ENCODE assay signal across 9 cellular contexts in the genomic region with DNA sequence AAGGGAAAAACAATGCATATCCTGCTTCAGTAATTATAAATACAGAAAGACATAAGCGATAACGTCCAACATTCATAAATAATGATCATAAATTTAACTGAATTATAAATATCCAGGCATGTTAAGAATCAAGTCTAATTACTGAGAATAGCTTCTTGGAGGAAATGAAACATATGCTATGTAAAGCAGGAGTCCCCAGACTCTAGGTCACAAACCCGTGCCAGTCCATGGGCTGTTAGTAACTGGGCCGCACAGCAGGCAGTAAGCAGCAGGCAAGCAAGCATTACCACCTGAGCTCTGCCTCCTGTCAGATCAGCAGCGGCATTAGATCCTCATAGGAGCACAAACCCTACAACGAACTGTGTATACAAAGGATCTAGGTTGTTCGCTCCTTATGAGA. TPM values are rescaled to one million over a fixed set of nuclear protein-coding genes. Genes with fewer than 3 reads are reported as not detected.
A peak's percentile ranks its signal among the peaks of the same experiment; 100 is the strongest.
DNase-seq lines count a peak whose midpoint lies in the region; ATAC-seq and TF ChIP-seq lines count a peak whose summit lies in the region.
"Had no signal": no experiment of that assay in that cellular context is flagged by ENCODE, and none has a peak within 500 bp of the region (broad histone marks: within the 10 kb centered on the region; RNA-seq: fewer than 3 reads in every experiment).

No MANE protein-coding gene starts in this region.

- H3F3A ChIP-seq in SK-N-SH (replicated peaks; ENCODE audit: insufficient read depth) (no peaks in the 10 kb centered on the region), GM23248 (ENCODE audit: insufficient read depth) (0 out of 2 replicates have a peak, but pooled peaks cover 5% of the 10 kb centered on the region)

- POLR2A ChIA-PET in SK-N-SH (lab: Yijun Ruan, JAX): interaction anchor here (0.7 kb wide), 1 partner anchor 269 kb away, joined by 5 read pairs; no protein-coding TSS in a partner anchor

- peak overlapping the region in 4 of 7 donors; percentile 41 to 71 (median 60) for H3K27ac Mint-ChIP-seq in CD14-positive monocyte

- H3K36me3 ChIP-seq in SK-N-SH (replicated peaks in 1 of 2; ENCODE audit: control insufficient read depth in 1 of 2, insufficient read depth in 2 of 2, low read length in 1 of 2) (peaks cover 0 to 11% of the 10 kb centered on the region in 2 experiments), mammary epithelial cell (ENCODE audit: insufficient read depth, low read length) (peaks cover 2% of the 10 kb centered on the region), GM23248 (ENCODE audit: low read depth) (no peaks in the 10 kb centered on the region; the same call in 1 of the 2 replicates)

- no peaks in the 10 kb centered on the region for H3K27me3 ChIP-seq in SK-N-SH (ENCODE audit: insufficient read depth)
- no peaks in the 10 kb centered on the region for H3K27me3 ChIP-seq in mammary epithelial cell (ENCODE audit: insufficient read depth, low read length)
- no peaks in the 10 kb centered on the region for H3K27me3 ChIP-seq in GM23248 (replicated peaks; ENCODE audit: insufficient read depth)
- H3K27me3 ChIP-seq: SJCRH30 had no signal

- peak; percentile 83 for ATAC-seq in HG02885 (IDR thresholded peaks at IDR 0.05; ENCODE audit: poor library complexity, unreplicated experiment)

- H3K9ac ChIP-seq in SK-N-SH: no peak overlapping the region
- no peak overlapping the region for H3K9ac ChIP-seq in mammary epithelial cell (ENCODE audit: insufficient read depth, low read length)
- no peak overlapping the region for H3K9ac ChIP-seq in GM23248

- WGBS in SK-N-SH (ENCODE audit: low lambda C conversion rate): 81% methylated on average over 7 of the region's 7 CpGs
- WGBS in mammary epithelial cell (ENCODE audit: low coverage, missing lambda C conversion rate): 99% methylated on average over 7 of the region's 7 CpGs
- WGBS in GM23248 (ENCODE audit: low coverage in 1 of 2, low lambda C conversion rate in 2 of 2, missing lambda C conversion rate in 2 of 2), 2 experiments: 70% methylated on average over 7 of the region's 7 CpGs

- peaks cover 16% of the 10 kb centered on the region; the same call in 1 of the 2 replicates for H3K79me2 ChIP-seq in SK-N-SH (ENCODE audit: insufficient read depth)
- peaks cover 57% of the 10 kb centered on the region for H3K79me2 ChIP-seq in mammary epithelial cell (ENCODE audit: insufficient read depth, low read length)
- peaks cover 69% of the 10 kb centered on the region for H3K79me2 ChIP-seq in GM23248 (ENCODE audit: insufficient read depth)

- peaks cover 36% of the 10 kb centered on the region for H3K4me1 Mint-ChIP-seq in CD14-positive monocyte

- intact Hi-C loops in CD14-positive monocyte (cut with micrococcal nuclease): no loop called here
- intact Hi-C loops in mammary epithelial cell (cut with micrococcal nuclease): no loop called here

- H3K9me3 ChIP-seq in SK-N-SH: no peaks in the 10 kb centered on the region
- no peaks in the 10 kb centered on the region for H3K9me3 ChIP-seq in mammary epithelial cell (replicated peaks; ENCODE audit: insufficient read depth, low read length)
- no peaks in the 10 kb centered on the region for H3K9me3 ChIP-seq in GM23248 (ENCODE audit: low read depth)

- H3K9me3 Mint-ChIP-seq in CD14-positive monocyte: peaks cover 0 to 4% (median 0%) of the 10 kb centered on the region in 7 donors

- H3K36me3 Mint-ChIP-seq in CD14-positive monocyte: peaks cover 24% of the 10 kb centered on the region in 2 donors

- H3K4me1 ChIP-seq in SK-N-SH (ENCODE audit: control insufficient read depth in 1 of 2, insufficient read depth in 2 of 2, low read depth in 1 of 2, low read length in 1 of 2) (peaks cover 0 to 5% of the 10 kb centered on the region in 2 experiments; a peak in 3 of 4 replicates), mammary epithelial cell (ENCODE audit: insufficient read depth, low read length) (peaks cover 12% of the 10 kb centered on the region), GM23248 (ENCODE audit: insufficient read depth) (peaks cover 15% of the 10 kb centered on the region)
- H3K4me1 ChIP-seq: SJCRH30 had no signal

- in situ Hi-C loops in mammary epithelial cell (cut with MboI; ENCODE audit: low sequenced_read_pairs in 2 of 2) (no loop called here), GM23248 (cut with MboI) (no loop called here)

- H3K27me3 Mint-ChIP-seq in CD14-positive monocyte (ENCODE audit: low read depth in 3 of 3): no peaks in the 10 kb centered on the region

- no peak overlapping the region for H3K4me2 ChIP-seq in SK-N-SH
- no peak overlapping the region for H3K4me2 ChIP-seq in mammary epithelial cell (ENCODE audit: insufficient read depth, low read depth, low read length)
- no peak overlapping the region for H3K4me2 ChIP-seq in GM23248 (ENCODE audit: unreplicated experiment)

- H2AFZ ChIP-seq in SK-N-SH (ENCODE audit: low read depth) (no peak overlapping the region), mammary epithelial cell (ENCODE audit: low read depth, low read length) (no peak overlapping the region), GM23248 (no peak overlapping the region)

- TF ChIP-seq CTCF in CD14-positive monocyte (IDR thresholded peaks at IDR 0.05) (no peak), SK-N-SH (IDR thresholded peaks at IDR 0.05) (no peak), mammary epithelial cell (conservative IDR thresholded peaks at IDR 0.05 in 1 of 2, IDR thresholded peaks at IDR 0.05 in 1 of 2; ENCODE audit: extremely low read depth in 1 of 2, insufficient read depth in 1 of 2, low read depth in 1 of 2, low read length in 2 of 2) (no peak)

- dilution Hi-C loops in mammary epithelial cell (cut with HindIII; ENCODE audit: low sequenced_read_pairs): no loop called here

- TF ChIP-seq EP300 in SK-N-SH (IDR thresholded peaks at IDR 0.05; ENCODE audit: borderline replicate concordance in 1 of 2, low read depth in 1 of 2, low read length in 1 of 2): peak in 1 of 2 experiments; percentile 18; a peak in 1 of 4 replicates

- CTCF ChIA-PET in SK-N-SH (lab: Yijun Ruan, JAX) (interaction anchor here (0.9 to 1.2 kb wide), 2 partner anchors 10 to 220 kb away, joined by 3 to 4 read pairs; no protein-coding TSS in a partner anchor), mammary epithelial cell (lab: Charles Lee; ENCODE audit: low non-redundant PET) (no interaction called here)

- H4K20me1 ChIP-seq in SK-N-SH (ENCODE audit: insufficient read depth) (no peaks in the 10 kb centered on the region), mammary epithelial cell (ENCODE audit: insufficient read depth, low read length) (no peaks in the 10 kb centered on the region), GM23248 (ENCODE audit: insufficient read depth) (no peaks in the 10 kb centered on the region)

- TF ChIP-seq RAD21 in SK-N-SH (IDR thresholded peaks at IDR 0.05; ENCODE audit: low read length): no peak

- H3K27ac ChIP-seq in SK-N-SH (ENCODE audit: low read depth in 2 of 2, low read length in 1 of 2) (peak overlapping the region in 1 of 2 experiments; percentile 44; a peak in 2 of 4 replicates), mammary epithelial cell (ENCODE audit: insufficient read depth, low read depth, low read length) (no peak overlapping the region), GM23248 (no peak overlapping the region)
- H3K27ac ChIP-seq: SJCRH30 had no signal

- no peak overlapping the region for H3K4me3 Mint-ChIP-seq in CD14-positive monocyte

- H3K9me2 ChIP-seq in SK-N-SH (no peaks in the 10 kb centered on the region), GM23248 (ENCODE audit: insufficient read depth) (no peaks in the 10 kb centered on the region)

- no peak for DNase-seq in CD14-positive monocyte (ENCODE audit: low spot score)
- peak; percentile 2 for DNase-seq in GM19238 (ENCODE audit: insufficient read length, low spot score)
- DNase-seq in SK-N-SH: peak; percentile 26
- no peak for DNase-seq in HPDE6-E6E7 (ENCODE audit: extremely low spot score)
- DNase-seq in AG08396 (ENCODE audit: low spot score): no peak
- no peak for DNase-seq in mammary epithelial cell
- no peak for DNase-seq in GM23248
- DNase-seq: SJCRH30 had no signal

- BruUV-seq in mammary epithelial cell (replicated peaks; lab: Mats Ljungman, UMichigan): no TSS peak

- no peak overlapping the region; a peak in 1 of 4 replicates for H3K4me3 ChIP-seq in SK-N-SH (ENCODE audit: low read depth in 2 of 2, low read length in 1 of 2)
- H3K4me3 ChIP-seq in mammary epithelial cell (replicated peaks in 1 of 3; ENCODE audit: insufficient read depth in 1 of 3, low read depth in 2 of 3, low read length in 3 of 3): no peak overlapping the region
- H3K4me3 ChIP-seq in GM23248: no peak overlapping the region
- H3K4me3 ChIP-seq: SJCRH30 had no signal

TF ChIP-seq in SK-N-SH, 30 proteins besides CTCF, POLR2A, EP300 and RAD21 (continues in another document):
- TF ChIP-seq NFIC (IDR thresholded peaks at IDR 0.05; ENCODE audit: borderline replicate concordance): no peak
- no peak for TF ChIP-seq RXRA (IDR thresholded peaks at IDR 0.05; ENCODE audit: borderline replicate concordance, low read depth)
- TF ChIP-seq YY1 (IDR thresholded peaks at IDR 0.05; ENCODE audit: low read depth): no peak
- TF ChIP-seq ELF1 (IDR thresholded peaks at IDR 0.05): no peak
- TF ChIP-seq, protein P1, sequence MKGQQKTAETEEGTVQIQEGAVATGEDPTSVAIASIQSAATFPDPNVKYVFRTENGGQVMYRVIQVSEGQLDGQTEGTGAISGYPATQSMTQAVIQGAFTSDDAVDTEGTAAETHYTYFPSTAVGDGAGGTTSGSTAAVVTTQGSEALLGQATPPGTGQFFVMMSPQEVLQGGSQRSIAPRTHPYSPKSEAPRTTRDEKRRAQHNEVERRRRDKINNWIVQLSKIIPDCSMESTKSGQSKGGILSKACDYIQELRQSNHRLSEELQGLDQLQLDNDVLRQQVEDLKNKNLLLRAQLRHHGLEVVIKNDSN (IDR thresholded peaks at IDR 0.05; ENCODE audit: borderline replicate concordance, low read depth): no peak

RNA-seq across cellular contexts. Expression of a gene that starts 50.5 kb away (rescaled TPM):
- polyA plus RNA-seq in CD14-positive monocyte (10 to 100 TPM; 45.9 to 50.5 TPM), SK-N-SH (2012; rRNA removed) (4.5 and 5.3 TPM in 2 replicates), mammary epithelial cell (6.9 TPM), GM23248 (2016; fragmentation: Nextera tagmentation; extraction: Ambion mirVana) (14.1 and 15.2 TPM in 2 replicates)
- polyA plus RNA-seq in SK-N-SH (2012; cell fraction: cytosol; rRNA removed): 6.6 and 7.3 TPM in 2 replicates
- 4.2 and 5.1 TPM in 2 replicates for polyA plus RNA-seq in SK-N-SH (2012; cell fraction: nucleus; rRNA removed)
- 10 to 100 TPM; 25.7 to 27.5 TPM for total RNA-seq in mammary epithelial cell
- polyA minus RNA-seq in mammary epithelial cell: 27.3 TPM
- 8.1 and 17.3 TPM in 2 replicates for total RNA-seq in GM23248 (2014; rRNA removed; shearing (Covaris generic))

RNA-seq across cellular contexts. Expression of a gene that starts 50.7 kb away (rescaled TPM):
- polyA plus RNA-seq in CD14-positive monocyte (10 to 100 TPM; 22.3 to 27.2 TPM), SK-N-SH (2012; rRNA removed) (5.5 and 8.2 TPM in 2 replicates), mammary epithelial cell (7.8 TPM), GM23248 (2016; fragmentation: Nextera tagmentation; extraction: Ambion mirVana) (22.2 and 24.2 TPM in 2 replicates)
- 7.7 and 9.5 TPM in 2 replicates for polyA plus RNA-seq in SK-N-SH (2012; cell fraction: cytosol; rRNA removed)
- polyA plus RNA-seq in SK-N-SH (2012; cell fraction: nucleus; rRNA removed): 8.8 and 15.0 TPM in 2 replicates
- 10 to 100 TPM; 26.4 to 32.8 TPM for total RNA-seq in mammary epithelial cell
- 78.7 TPM for polyA minus RNA-seq in mammary epithelial cell
- 20.7 and 25.7 TPM in 2 replicates for total RNA-seq in GM23248 (2014; rRNA removed; shearing (Covaris generic))

Comparison
In these comparisons a context has a peak if more than half of its experiments do, and no peak if none do; other contexts are left out.
1. DNase-seq: peak in GM19238 (single experiment) and SK-N-SH (single experiment); none in CD14-positive monocyte (single experiment), HPDE6-E6E7 (single experiment), AG08396 (single experiment), mammary epithelial cell (single experiment) and GM23248 (single experiment).